In the genomic region with DNA sequence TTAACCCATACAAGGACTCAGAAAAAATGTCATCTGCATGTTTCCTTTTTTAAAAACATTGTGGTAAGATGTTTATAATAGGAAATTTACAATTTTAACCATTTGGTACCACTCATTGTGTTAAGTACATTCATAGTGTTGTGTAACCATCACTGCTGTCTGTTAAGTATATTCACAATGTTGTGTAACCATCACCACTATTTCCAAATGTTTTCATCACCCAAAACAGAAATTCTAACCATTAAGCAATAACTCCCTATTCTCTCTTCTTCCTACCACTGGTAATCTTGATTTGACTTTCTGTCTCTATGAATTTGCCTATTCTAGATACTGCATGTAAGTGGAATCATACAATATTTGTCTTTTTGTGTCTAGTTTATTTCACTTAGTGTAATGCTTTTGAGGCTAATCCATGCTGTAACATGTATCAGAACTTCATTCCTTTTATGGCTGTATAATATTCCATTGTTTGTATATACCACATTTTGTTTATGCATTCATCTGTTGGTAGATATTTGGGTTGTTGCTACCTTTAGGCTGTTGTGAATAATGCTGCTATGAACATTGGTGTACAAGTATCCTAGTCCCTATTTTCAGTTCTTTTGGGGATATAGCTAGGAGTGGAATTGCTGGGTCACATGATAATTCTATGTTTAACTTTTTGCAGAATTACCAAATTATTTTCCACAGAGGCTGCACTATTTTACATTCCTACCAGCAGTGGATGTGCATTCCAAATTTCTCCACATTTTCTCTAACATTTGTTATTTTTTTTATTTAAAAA, we compare ENCODE assay signal across 16 cellular contexts. TPM values are rescaled to one million over a fixed set of nuclear protein-coding genes. Genes with fewer than 3 reads are reported as not detected.
DNase-seq lines count a peak whose midpoint lies in the region; ATAC-seq, FAIRE-seq and TF ChIP-seq lines count a peak whose summit lies in the region.
"Had no signal": no experiment of that assay in that cellular context is flagged by ENCODE, and none has a peak within 500 bp of the region (broad histone marks: within the 10 kb centered on the region; RNA-seq: fewer than 3 reads in every experiment).

No MANE protein-coding gene starts in this region.

- H3K4me3 Mint-ChIP-seq in activated CD8-positive, alpha-beta T cell treated with anti-CD3 and anti-CD28 coated beads for 36 hours, result no peak overlapping the region
- no peak overlapping the region for H3K4me3 Mint-ChIP-seq in activated CD8-positive, alpha-beta T cell treated with anti-CD3 and anti-CD28 coated beads, Interleukin-2, amount 10 ng/mL, durations not matched to agents 7 days and 5 days
- H3K4me3 Mint-ChIP-seq: activated CD4-positive, alpha-beta T cell treated with anti-CD3 and anti-CD28 coated beads, Interleukin-2, amount 10 ng/mL, durations not matched to agents 7 days and 5 days; activated T-cell treated with anti-CD3 and anti-CD28 coated beads, Interleukin-2, amount 50 U/mL, for 24 hours; CD4-positive, alpha-beta T cell had no signal

- H3K27ac Mint-ChIP-seq in activated CD8-positive, alpha-beta T cell treated with anti-CD3 and anti-CD28 coated beads for 36 hours, result peak overlapping the region; percentile 14
- no peak overlapping the region for H3K27ac Mint-ChIP-seq in activated CD8-positive, alpha-beta T cell treated with anti-CD3 and anti-CD28 coated beads, Interleukin-2, amount 10 ng/mL, durations not matched to agents 7 days and 5 days
- H3K27ac Mint-ChIP-seq: activated CD4-positive, alpha-beta T cell treated with anti-CD3 and anti-CD28 coated beads, Interleukin-2, amount 10 ng/mL, durations not matched to agents 7 days and 5 days; activated T-cell treated with anti-CD3 and anti-CD28 coated beads, Interleukin-2, amount 50 U/mL, for 24 hours had no signal

- no peak for TF ChIP-seq POLR2A in gastrocnemius medialis (IDR thresholded peaks at IDR 0.05)
- no peak for TF ChIP-seq POLR2A in GM12892 (IDR thresholded peaks at IDR 0.05; ENCODE audit: low read depth, low read length)

- no peaks in the 10 kb centered on the region for H3K9me3 Mint-ChIP-seq in activated CD8-positive, alpha-beta T cell treated with anti-CD3 and anti-CD28 coated beads for 36 hours
- H3K9me3 Mint-ChIP-seq in activated CD8-positive, alpha-beta T cell treated with anti-CD3 and anti-CD28 coated beads, Interleukin-2, amount 10 ng/mL, durations not matched to agents 7 days and 5 days (ENCODE audit: insufficient read depth), result no peaks in the 10 kb centered on the region
- H3K9me3 Mint-ChIP-seq: activated CD4-positive, alpha-beta T cell treated with anti-CD3 and anti-CD28 coated beads, Interleukin-2, amount 10 ng/mL, durations not matched to agents 7 days and 5 days; activated T-cell treated with anti-CD3 and anti-CD28 coated beads, Interleukin-2, amount 50 U/mL, for 24 hours; CD4-positive, alpha-beta T cell had no signal

- FAIRE-seq in GM12892 (lab: Jason Lieb, UNC), result no peak
- FAIRE-seq: small intestine had no signal

- peaks cover 76% of the 10 kb centered on the region for H3K4me1 Mint-ChIP-seq in activated CD8-positive, alpha-beta T cell treated with anti-CD3 and anti-CD28 coated beads for 36 hours (ENCODE audit: low read depth)
- H3K4me1 Mint-ChIP-seq in activated CD8-positive, alpha-beta T cell treated with anti-CD3 and anti-CD28 coated beads, Interleukin-2, amount 10 ng/mL, durations not matched to agents 7 days and 5 days (ENCODE audit: low read depth), result peaks cover 76% of the 10 kb centered on the region

- H3K27me3 Mint-ChIP-seq in activated CD8-positive, alpha-beta T cell treated with anti-CD3 and anti-CD28 coated beads for 36 hours, result no peaks in the 10 kb centered on the region
- no peaks in the 10 kb centered on the region for H3K27me3 Mint-ChIP-seq in activated CD8-positive, alpha-beta T cell treated with anti-CD3 and anti-CD28 coated beads, Interleukin-2, amount 10 ng/mL, durations not matched to agents 7 days and 5 days (ENCODE audit: low read depth)
- H3K27me3 Mint-ChIP-seq: activated CD4-positive, alpha-beta T cell treated with anti-CD3 and anti-CD28 coated beads, Interleukin-2, amount 10 ng/mL, durations not matched to agents 7 days and 5 days; activated T-cell treated with anti-CD3 and anti-CD28 coated beads, Interleukin-2, amount 50 U/mL, for 24 hours; CD4-positive, alpha-beta T cell had no signal

- H3K4me3 ChIP-seq in choroid plexus epithelial cell (ENCODE audit: low read depth, low read length), result no peak overlapping the region
- H3K4me3 ChIP-seq in gastrocnemius medialis, result no peak overlapping the region
- H3K4me3 ChIP-seq: coronary artery had no signal

- peaks cover 44% of the 10 kb centered on the region for H3K36me3 Mint-ChIP-seq in activated CD8-positive, alpha-beta T cell treated with anti-CD3 and anti-CD28 coated beads for 36 hours (ENCODE audit: low read depth)
- peaks cover 57% of the 10 kb centered on the region for H3K36me3 Mint-ChIP-seq in activated CD8-positive, alpha-beta T cell treated with anti-CD3 and anti-CD28 coated beads, Interleukin-2, amount 10 ng/mL, durations not matched to agents 7 days and 5 days (ENCODE audit: low read depth)

- intact Hi-C loops in activated CD8-positive, alpha-beta T cell treated with anti-CD3 and anti-CD28 coated beads for 36 hours (cut with micrococcal nuclease), result no loop called here
- intact Hi-C loops in gastrocnemius medialis (cut with DNase I; ENCODE audit: low total_unique reads), result no loop called here

- no peak for ATAC-seq in activated CD8-positive, alpha-beta T cell treated with anti-CD3 and anti-CD28 coated beads for 36 hours
- no peak for ATAC-seq in activated CD8-positive, alpha-beta T cell treated with anti-CD3 and anti-CD28 coated beads, Interleukin-2, amount 10 ng/mL, durations not matched to agents 7 days and 5 days
- ATAC-seq in gastrocnemius medialis, result peak in 1 of 2 donors; percentile 39
- ATAC-seq in HG03521 (IDR thresholded peaks at IDR 0.05; ENCODE audit: unreplicated experiment), result no peak
- ATAC-seq in GM21390 (IDR thresholded peaks at IDR 0.05; ENCODE audit: unreplicated experiment), result no peak
- ATAC-seq: Right ventricle myocardium inferior had no signal

- no peaks in the 10 kb centered on the region for H3K9me3 ChIP-seq in gastrocnemius medialis

- CTCF ChIA-PET in activated CD8-positive, alpha-beta T cell treated with anti-CD3 and anti-CD28 coated beads for 36 hours (lab: Charles Lee), result interaction anchor here (4.3 kb wide), 1 partner anchor 13 kb away, joined by 24 read pairs; the partner anchor contains the start of gene HIPK1
- CTCF ChIA-PET in activated CD8-positive, alpha-beta T cell treated with anti-CD3 and anti-CD28 coated beads, Interleukin-2, amount 10 ng/mL, durations not matched to agents 7 days and 5 days (lab: Charles Lee), result interaction anchor here (0.7 kb wide), 1 partner anchor 11 kb away, joined by 3 read pairs; no protein-coding TSS in a partner anchor

- in situ Hi-C loops in gastrocnemius medialis (cut with MboI; ENCODE audit: low sequenced_read_pairs in 4 of 4), result no loop called here

- H3K27me3 ChIP-seq in gastrocnemius medialis, result no peaks in the 10 kb centered on the region

- DNase-seq in activated CD8-positive, alpha-beta T cell treated with anti-CD3 and anti-CD28 coated beads for 36 hours, result no peak
- DNase-seq in activated CD8-positive, alpha-beta T cell treated with anti-CD3 and anti-CD28 coated beads, Interleukin-2, amount 10 ng/mL, durations not matched to agents 7 days and 5 days, result no peak
- DNase-seq in NOMO-1 treated with dmso at 0.1 percent for 144 hours (lab: John Stamatoyannopoulos, UW; ENCODE audit: unreplicated experiment) (peak; percentile 63), choroid plexus epithelial cell (ENCODE audit: low read depth) (peak; percentile 68), gastrocnemius medialis (no peak), GM12892 (ENCODE audit: insufficient read length) (no peak)
- DNase-seq: 8988T; activated CD4-positive, alpha-beta T cell treated with anti-CD3 and anti-CD28 coated beads, Interleukin-2, amount 10 ng/mL, durations not matched to agents 7 days and 5 days; activated T-cell treated with anti-CD3 and anti-CD28 coated beads, Interleukin-2, amount 50 U/mL, for 24 hours; CD4-positive, alpha-beta T cell; small intestine had no signal

- peaks cover 0 to 24% of the 10 kb centered on the region in 2 donors for H3K36me3 ChIP-seq in gastrocnemius medialis

- TF ChIP-seq CTCF in activated CD8-positive, alpha-beta T cell treated with anti-CD3 and anti-CD28 coated beads for 36 hours (IDR thresholded peaks at IDR 0.05), result no peak
- no peak for TF ChIP-seq CTCF in choroid plexus epithelial cell (conservative IDR thresholded peaks at IDR 0.05; ENCODE audit: low read depth, low read length)
- TF ChIP-seq CTCF in gastrocnemius medialis (IDR thresholded peaks at IDR 0.05 in 4 of 5, conservative IDR thresholded peaks at IDR 0.05 in 1 of 5), result no peak

- POLR2A ChIA-PET in activated CD8-positive, alpha-beta T cell treated with anti-CD3 and anti-CD28 coated beads for 36 hours (lab: Charles Lee), result no interaction called here
- POLR2A ChIA-PET in activated CD8-positive, alpha-beta T cell treated with anti-CD3 and anti-CD28 coated beads, Interleukin-2, amount 10 ng/mL, durations not matched to agents 7 days and 5 days (lab: Charles Lee), result interaction anchor here (0.7 kb wide), 1 partner anchor 13 kb away, joined by 3 read pairs; no protein-coding TSS in a partner anchor

- peak overlapping the region; percentile 12 to 69 (median 44) for H3K27ac ChIP-seq in gastrocnemius medialis
- H3K27ac ChIP-seq: coronary artery had no signal

- peaks cover 37 to 46% of the 10 kb centered on the region in 2 donors for H3K4me1 ChIP-seq in gastrocnemius medialis

RNA-seq across cellular contexts. Expression of gene HIPK1, which starts 14.1 kb away (rescaled TPM):
- total RNA-seq in activated CD8-positive, alpha-beta T cell treated with anti-CD3 and anti-CD28 coated beads for 36 hours, result 10 to 100 TPM; 42.8 to 45.1 TPM
- 10 to 100 TPM; 89.3 to 92.7 TPM for total RNA-seq in activated CD8-positive, alpha-beta T cell treated with anti-CD3 and anti-CD28 coated beads, Interleukin-2, amount 10 ng/mL, durations not matched to agents 7 days and 5 days
- total RNA-seq in gastrocnemius medialis, result 10 to 100 TPM; 54.4 to 67.6 (median 60.0) TPM
- 10.5 TPM for polyA plus RNA-seq in GM12892 (2012; ENCODE audit: missing spikeins)

RNA-seq across cellular contexts. Expression of gene OLFML3, which starts 36.1 kb away (rescaled TPM):
- under 1 TPM; 0.14 to 0.49 TPM for total RNA-seq in activated CD8-positive, alpha-beta T cell treated with anti-CD3 and anti-CD28 coated beads for 36 hours
- under 1 TPM; 0.42 to 0.78 TPM for total RNA-seq in activated CD8-positive, alpha-beta T cell treated with anti-CD3 and anti-CD28 coated beads, Interleukin-2, amount 10 ng/mL, durations not matched to agents 7 days and 5 days
- 10 to 100 TPM in 3 of 4 donors, 1 to 10 TPM in 1; 5.9 to 17.1 (median 14.0) TPM for total RNA-seq in gastrocnemius medialis
- polyA plus RNA-seq in GM12892 (2012; ENCODE audit: missing spikeins), result not detected

RNA-seq across cellular contexts. Expression of gene DCLRE1B, which starts 38.1 kb away (rescaled TPM):
- total RNA-seq in activated CD8-positive, alpha-beta T cell treated with anti-CD3 and anti-CD28 coated beads for 36 hours, result 10 to 100 TPM; 19.1 to 19.3 TPM
- total RNA-seq in activated CD8-positive, alpha-beta T cell treated with anti-CD3 and anti-CD28 coated beads, Interleukin-2, amount 10 ng/mL, durations not matched to agents 7 days and 5 days, result 10 to 100 TPM; 19.6 to 19.7 TPM
- 1 to 10 TPM; 1.4 to 3.3 (median 1.7) TPM for total RNA-seq in gastrocnemius medialis
- polyA plus RNA-seq in GM12892 (2012; ENCODE audit: missing spikeins), result 7.2 TPM

RNA-seq across cellular contexts. Expression of gene AP4B1, which starts 38.6 kb away (rescaled TPM):
- total RNA-seq in activated CD8-positive, alpha-beta T cell treated with anti-CD3 and anti-CD28 coated beads for 36 hours, result 10 to 100 TPM; 38.2 to 38.5 TPM
- 10 to 100 TPM; 42.9 to 44.9 TPM for total RNA-seq in activated CD8-positive, alpha-beta T cell treated with anti-CD3 and anti-CD28 coated beads, Interleukin-2, amount 10 ng/mL, durations not matched to agents 7 days and 5 days
- total RNA-seq in gastrocnemius medialis, result 10 to 100 TPM in 1 of 4 donors, 1 to 10 TPM in 3; 6.5 to 11.2 (median 8.4) TPM
- 23.8 TPM for polyA plus RNA-seq in GM12892 (2012; ENCODE audit: missing spikeins)

RNA-seq across cellular contexts. Expression of gene BCL2L15, which starts 55.8 kb away (rescaled TPM):
- under 1 TPM; 0.40 to 0.61 TPM for total RNA-seq in activated CD8-positive, alpha-beta T cell treated with anti-CD3 and anti-CD28 coated beads for 36 hours
- total RNA-seq in activated CD8-positive, alpha-beta T cell treated with anti-CD3 and anti-CD28 coated beads, Interleukin-2, amount 10 ng/mL, durations not matched to agents 7 days and 5 days, result 1 to 10 TPM; 1.0 to 1.1 TPM
- total RNA-seq in gastrocnemius medialis, result under 1 TPM in 1 of 4 donors, not detected in 3; 0.32 TPM
- 0.19 TPM for polyA plus RNA-seq in GM12892 (2012; ENCODE audit: missing spikeins)
- total RNA-seq: M059J, Right ventricle myocardium inferior had no signal

Comparison
In these comparisons a context has a peak if more than half of its experiments do, and no peak if none do; other contexts are left out.
1. DNase-seq: peak in NOMO-1 treated with dmso at 0.1 percent for 144 hours (single experiment) and choroid plexus epithelial cell (single experiment); none in activated CD8-positive, alpha-beta T cell treated with anti-CD3 and anti-CD28 coated beads for 36 hours (single experiment), activated CD8-positive, alpha-beta T cell treated with anti-CD3 and anti-CD28 coated beads, Interleukin-2, amount 10 ng/mL, durations not matched to agents 7 days and 5 days (single experiment), gastrocnemius medialis (0 of 2) and GM12892 (single experiment).
2. RNA of gene DCLRE1B, which starts 38.1 kb away (total RNA-seq): 19.6 to 19.7 TPM in activated CD8-positive, alpha-beta T cell treated with anti-CD3 and anti-CD28 coated beads, Interleukin-2, amount 10 ng/mL, durations not matched to agents 7 days and 5 days and 19.1 to 19.3 TPM in activated CD8-positive, alpha-beta T cell treated with anti-CD3 and anti-CD28 coated beads for 36 hours; 1.4 to 3.3 TPM in gastrocnemius medialis; every median in the first group is over 4 times any median in the second.